In genomic region chr20:63519765-63520593, GRCh38 we compare ENCODE assay signal across 8 cellular contexts. TPM values are rescaled to one million over a fixed set of nuclear protein-coding genes. Genes with fewer than 3 reads are reported as not detected.
DNase-seq lines count a peak whose midpoint lies in the region; ATAC-seq, FAIRE-seq and TF ChIP-seq lines count a peak whose summit lies in the region.

No MANE protein-coding gene starts in this region.

- peaks cover 5 to 28% (median 11%) of the 10 kb centered on the region in 4 donors for H3K4me1 Mint-ChIP-seq in CD4-positive, alpha-beta memory T cell
- H3K4me1 Mint-ChIP-seq in MCF 10A (ENCODE audit: insufficient read depth, unreplicated experiment): no peaks in the 10 kb centered on the region

- H3K27ac Mint-ChIP-seq in CD4-positive, alpha-beta memory T cell: peak overlapping the region in 2 of 7 donors; percentile 22 to 80
- H3K27ac Mint-ChIP-seq in MCF 10A (ENCODE audit: low read depth, unreplicated experiment): no peak overlapping the region

- no peak for FAIRE-seq in keratinocyte (lab: Jason Lieb, UNC)

- peak overlapping the region; percentile 74 for H3K27ac ChIP-seq in CD4-positive, alpha-beta memory T cell (ENCODE audit: low read depth, low read length)
- peak overlapping the region; percentile 40 for H3K27ac ChIP-seq in keratinocyte (ENCODE audit: control insufficient read depth, insufficient read depth, low read length)

- H3K4me2 ChIP-seq in keratinocyte (ENCODE audit: control insufficient read depth, extremely low read depth, insufficient read depth, low read depth, low read length): peak overlapping the region; percentile 82

- H3K4me3 Mint-ChIP-seq in CD4-positive, alpha-beta memory T cell: peak overlapping the region; percentile 67 to 83 (median 82)
- peak overlapping the region; percentile 83 for H3K4me3 Mint-ChIP-seq in MCF 10A (ENCODE audit: unreplicated experiment)

- H3K36me3 Mint-ChIP-seq in CD4-positive, alpha-beta memory T cell: peaks cover 8 to 9% of the 10 kb centered on the region in 2 donors
- peaks cover 33% of the 10 kb centered on the region for H3K36me3 Mint-ChIP-seq in MCF 10A (ENCODE audit: insufficient read depth, unreplicated experiment)

- peaks cover 0 to 12% (median 0%) of the 10 kb centered on the region in 8 donors for H3K9me3 Mint-ChIP-seq in CD4-positive, alpha-beta memory T cell
- no peaks in the 10 kb centered on the region for H3K9me3 Mint-ChIP-seq in MCF 10A (ENCODE audit: unreplicated experiment)

- POLR2A ChIA-PET in CD4-positive, alpha-beta memory T cell (lab: Charles Lee; ENCODE audit: partially characterized antibody): interaction anchor here (0.9 to 6.9 kb wide), 23 partner anchors 9 to 558 kb away, joined by 3 to 84 read pairs (median 7); partner anchors contain the start of genes GMEB2, HELZ2, LIME1 and PTK6
- POLR2A ChIA-PET in MCF 10A (lab: Yijun Ruan, JAX): interaction anchor here (0.8 to 5.4 kb wide), 20 partner anchors 12 to 566 kb away, joined by 3 to 124 read pairs (median 4); partner anchors contain the start of genes ARFRP1, GMEB2, PRPF6 and PTK6

- BruUV-seq in MCF 10A (replicated peaks; lab: Mats Ljungman, UMichigan): no TSS peak

- H3K9me1 ChIP-seq in keratinocyte (ENCODE audit: control insufficient read depth, extremely low read depth, insufficient read depth, low read length): no peaks in the 10 kb centered on the region

- peaks cover 0 to 3% of the 10 kb centered on the region in 2 donors for H3K9me3 ChIP-seq in CD4-positive, alpha-beta memory T cell (ENCODE audit: control insufficient read depth in 1 of 2, low read length in 2 of 2)
- peaks cover 6% of the 10 kb centered on the region for H3K9me3 ChIP-seq in keratinocyte (ENCODE audit: control insufficient read depth, low read depth, low read length)

- H3K4me3 ChIP-seq in CD4-positive, alpha-beta memory T cell (ENCODE audit: low read length in 2 of 2): peak overlapping the region; percentile 23 to 52
- peak overlapping the region; percentile 68 to 96 (median 72) for H3K4me3 ChIP-seq in keratinocyte (ENCODE audit: control insufficient read depth in 2 of 3, extremely low read depth in 1 of 3, insufficient read depth in 2 of 3, low read depth in 1 of 3, low read length in 3 of 3)

- peaks cover 16% of the 10 kb centered on the region for H4K20me1 ChIP-seq in keratinocyte (ENCODE audit: control insufficient read depth, extremely low read depth, insufficient read depth, low read length)

- H2AFZ ChIP-seq in keratinocyte (ENCODE audit: control insufficient read depth, low read length): peak overlapping the region; percentile 83

- CTCF ChIA-PET in CD4-positive, alpha-beta memory T cell (lab: Charles Lee; ENCODE audit: partially characterized antibody): interaction anchor here (0.6 to 5.1 kb wide), 3 partner anchors 18 to 460 kb away, joined by 3 to 21 read pairs (median 3); partner anchors contain the start of gene SAMD10
- CTCF ChIA-PET in MCF 10A (lab: Yijun Ruan, JAX): interaction anchor here (0.6 to 4.1 kb wide), 4 partner anchors 17 to 338 kb away, joined by 3 to 20 read pairs (median 10); partner anchors contain the start of gene PTK6

- dilution Hi-C loops in keratinocyte (cut with MboI; ENCODE audit: extremely low pct_ligation_motif_present, low sequenced_read_pairs): no loop called here

- intact Hi-C loops in CD4-positive, alpha-beta memory T cell (cut with micrococcal nuclease): loop anchor here (1.0 kb wide), 4 partner anchors 18 to 345 kb away; partner anchors contain the start of gene TPD52L2
- intact Hi-C loops in MCF 10A (cut with micrococcal nuclease): loop anchor here (1.0 kb wide), 1 partner anchor 78 kb away; no protein-coding TSS in a partner anchor

- peak overlapping the region; percentile 86 for H3K9ac ChIP-seq in keratinocyte (ENCODE audit: control insufficient read depth, extremely low read depth, insufficient read depth, low read length)

- no peaks in the 10 kb centered on the region for H3K27me3 ChIP-seq in CD4-positive, alpha-beta memory T cell (ENCODE audit: insufficient read depth, low read length)
- H3K27me3 ChIP-seq in keratinocyte (ENCODE audit: control insufficient read depth, extremely low read depth, insufficient read depth, low read length): no peaks in the 10 kb centered on the region

- peak in 2 of 5 donors; percentile 64 to 76 for DNase-seq in CD4-positive, alpha-beta memory T cell
- DNase-seq in T-helper 2 cell (peak; percentile 39 to 67 (median 54)), MCF 10A (ENCODE audit: unreplicated experiment) (peak; percentile 30), keratinocyte (ENCODE audit: low read depth, low spot score) (no peak), NCI-H2029 treated with DMSO at 0.1 percent for 48 hours (lab: John Stamatoyannopoulos, UW) (no peak)
- DNase-seq in stimulated activated CD4-positive, alpha-beta T cell treated with anti-CD3 and anti-CD28 coated beads, Interleukin-1b, Interleukin-23, amount 100 ng/mL, for 48 hours: peak; percentile 51

- ATAC-seq in GM19438 (IDR thresholded peaks at IDR 0.05; ENCODE audit: low read depth, unreplicated experiment) (peak; percentile 37), HG03521 (IDR thresholded peaks at IDR 0.05; ENCODE audit: unreplicated experiment) (peak; percentile 25)

- no peaks in the 10 kb centered on the region for H3K27me3 Mint-ChIP-seq in CD4-positive, alpha-beta memory T cell
- H3K27me3 Mint-ChIP-seq in MCF 10A (ENCODE audit: insufficient read depth, unreplicated experiment): no peaks in the 10 kb centered on the region

- H3K36me3 ChIP-seq in CD4-positive, alpha-beta memory T cell (ENCODE audit: insufficient read depth, low read length): peaks cover 13% of the 10 kb centered on the region
- peaks cover 11 to 19% of the 10 kb centered on the region in 2 experiments for H3K36me3 ChIP-seq in keratinocyte (ENCODE audit: control insufficient read depth in 2 of 2, extremely low read depth in 1 of 2, insufficient read depth in 2 of 2, low read length in 2 of 2)

- H3K4me1 ChIP-seq in CD4-positive, alpha-beta memory T cell (ENCODE audit: insufficient read depth, low read length): peaks cover 23% of the 10 kb centered on the region
- peaks cover 10% of the 10 kb centered on the region for H3K4me1 ChIP-seq in keratinocyte (ENCODE audit: control insufficient read depth, extremely low read depth, insufficient read depth, low read length)

- H3K79me2 ChIP-seq in keratinocyte (ENCODE audit: control insufficient read depth, insufficient read depth, low read length): peaks cover 20% of the 10 kb centered on the region

- peak; percentile 19 for TF ChIP-seq CTCF in MCF 10A (IDR thresholded peaks at IDR 0.05; ENCODE audit: unreplicated experiment)
- TF ChIP-seq CTCF in keratinocyte (optimal IDR thresholded peaks at IDR 0.05 in 1 of 3, IDR thresholded peaks at IDR 0.05 in 1 of 3, conservative IDR thresholded peaks at IDR 0.05 in 1 of 3; ENCODE audit: extremely low read depth in 1 of 3, insufficient read depth in 2 of 3, low read length in 3 of 3): peak in 2 of 3 experiments; percentile 29 to 33

RNA-seq across cellular contexts. Expression of gene PPDPF, which starts 0.6 kb away (rescaled TPM):
- 100 to 1,000 TPM; 208 to 229 TPM for total RNA-seq in CD4-positive, alpha-beta memory T cell
- polyA plus RNA-seq in CD4-positive, alpha-beta memory T cell: 100 to 1,000 TPM in 1 of 2 donors, 10 to 100 TPM in 1; 29.4 to 152 TPM
- total RNA-seq in MCF 10A (2022): 315 and 355 TPM in 2 replicates
- 8.8 to 68.4 TPM (median 16.4 TPM) in 3 replicates for polyA plus RNA-seq in keratinocyte
- polyA plus RNA-seq in keratinocyte (2011; ENCODE audit: low read depth): 71.8 TPM
- 29.1 and 150 TPM in 2 replicates for polyA plus RNA-seq in keratinocyte (2011; cell fraction: cytosol; rRNA removed)
- 14.0 and 23.8 TPM in 2 replicates for polyA plus RNA-seq in keratinocyte (2011; cell fraction: nucleus; rRNA removed)
- 239 and 414 TPM in 2 replicates for polyA plus RNA-seq in keratinocyte (2012; ENCODE audit: low replicate concordance)
- polyA minus RNA-seq in keratinocyte: 5.2 to 107 TPM (median 12.5 TPM) in 3 replicates
- 879 TPM for polyA minus RNA-seq in keratinocyte (2011; cell fraction: cytosol; rRNA and poly(A)+ RNA removed)
- polyA minus RNA-seq in keratinocyte (2011; cell fraction: nucleus; rRNA and poly(A)+ RNA removed): 20.5 and 25.3 TPM in 2 replicates

RNA-seq across cellular contexts. Expression of gene PTK6, which starts 17.2 kb away (rescaled TPM):
- not detected for total RNA-seq in CD4-positive, alpha-beta memory T cell
- polyA plus RNA-seq in CD4-positive, alpha-beta memory T cell: under 1 TPM; 0.31 to 0.59 TPM
- 3.8 and 4.4 TPM in 2 replicates for total RNA-seq in MCF 10A (2022)
- polyA plus RNA-seq in keratinocyte: 28.5 to 38.9 TPM (median 37.0 TPM) in 3 replicates
- polyA plus RNA-seq in keratinocyte (2011; ENCODE audit: low read depth): 10.8 TPM
- polyA plus RNA-seq in keratinocyte (2011; cell fraction: cytosol; rRNA removed): 29.9 and 50.4 TPM in 2 replicates
- 63.1 and 87.1 TPM in 2 replicates for polyA plus RNA-seq in keratinocyte (2011; cell fraction: nucleus; rRNA removed)
- polyA plus RNA-seq in keratinocyte (2012; ENCODE audit: low replicate concordance): 32.1 and 36.7 TPM in 2 replicates
- polyA minus RNA-seq in keratinocyte: 18.9 to 27.3 TPM (median 23.5 TPM) in 3 replicates
- polyA minus RNA-seq in keratinocyte (2011; cell fraction: cytosol; rRNA and poly(A)+ RNA removed): 51.6 TPM
- polyA minus RNA-seq in keratinocyte (2011; cell fraction: nucleus; rRNA and poly(A)+ RNA removed): 26.2 and 30.3 TPM in 2 replicates

RNA-seq across cellular contexts. Expression of gene EEF1A2, which starts 21.1 kb away (rescaled TPM):
- total RNA-seq in CD4-positive, alpha-beta memory T cell: under 1 TPM; 0.36 to 0.81 TPM
- polyA plus RNA-seq in CD4-positive, alpha-beta memory T cell: not detected
- 3.3 and 9.9 TPM in 2 replicates for total RNA-seq in MCF 10A (2022)
- 0.12 to 0.77 TPM (median 0.31 TPM) in 3 replicates for polyA plus RNA-seq in keratinocyte
- polyA plus RNA-seq in keratinocyte (2011; ENCODE audit: low read depth): 23.8 TPM
- 1.7 and 1.9 TPM in 2 replicates for polyA plus RNA-seq in keratinocyte (2011; cell fraction: cytosol; rRNA removed)
- polyA plus RNA-seq in keratinocyte (2011; cell fraction: nucleus; rRNA removed): 2.0 and 2.6 TPM in 2 replicates
- 0.99 and 20.9 TPM in 2 replicates for polyA plus RNA-seq in keratinocyte (2012; ENCODE audit: low replicate concordance)
- 0.33 to 0.82 TPM in 2 of 3 replicates, not detected in the other for polyA minus RNA-seq in keratinocyte
- polyA minus RNA-seq in keratinocyte (2011; cell fraction: cytosol; rRNA and poly(A)+ RNA removed): 3.6 TPM
- 1.6 and 2.1 TPM in 2 replicates for polyA minus RNA-seq in keratinocyte (2011; cell fraction: nucleus; rRNA and poly(A)+ RNA removed)

RNA-seq across cellular contexts. Expression of gene SRMS, which starts 27.6 kb away (rescaled TPM):
- total RNA-seq in CD4-positive, alpha-beta memory T cell: not detected
- polyA plus RNA-seq in CD4-positive, alpha-beta memory T cell: not detected
- 0.81 and 1.4 TPM in 2 replicates for total RNA-seq in MCF 10A (2022)
- 0.10 to 0.32 TPM (median 0.14 TPM) in 3 replicates for polyA plus RNA-seq in keratinocyte
- not detected for polyA plus RNA-seq in keratinocyte (2011; ENCODE audit: low read depth)
- polyA plus RNA-seq in keratinocyte (2011; cell fraction: cytosol; rRNA removed): 0.05 and 0.30 TPM in 2 replicates
- 0.52 and 0.97 TPM in 2 replicates for polyA plus RNA-seq in keratinocyte (2011; cell fraction: nucleus; rRNA removed)
- 0.28 TPM in 1 of 2 replicates, not detected in the other for polyA plus RNA-seq in keratinocyte (2012; ENCODE audit: low replicate concordance)
- 0.13 to 1.3 TPM in 2 of 3 replicates, not detected in the other for polyA minus RNA-seq in keratinocyte
- not detected for polyA minus RNA-seq in keratinocyte (2011; cell fraction: cytosol; rRNA and poly(A)+ RNA removed)
- 0.53 and 0.54 TPM in 2 replicates for polyA minus RNA-seq in keratinocyte (2011; cell fraction: nucleus; rRNA and poly(A)+ RNA removed)

RNA-seq across cellular contexts. Expression of gene FNDC11, which starts 34.0 kb away (rescaled TPM):
- 1 to 10 TPM in 1 of 2 experiments, under 1 TPM in 1; 0.38 to 1.2 TPM for total RNA-seq in CD4-positive, alpha-beta memory T cell
- polyA plus RNA-seq in CD4-positive, alpha-beta memory T cell: 1 to 10 TPM in 1 of 2 donors, under 1 TPM in 1; 0.41 to 1.5 TPM
- 2.4 and 3.9 TPM in 2 replicates for total RNA-seq in MCF 10A (2022)
- 0.48 to 0.84 TPM (median 0.55 TPM) in 3 replicates for polyA plus RNA-seq in keratinocyte
- polyA plus RNA-seq in keratinocyte (2011; ENCODE audit: low read depth): not detected
- polyA plus RNA-seq in keratinocyte (2011; cell fraction: cytosol; rRNA removed): 0.43 and 0.79 TPM in 2 replicates
- 1.3 and 3.7 TPM in 2 replicates for polyA plus RNA-seq in keratinocyte (2011; cell fraction: nucleus; rRNA removed)
- polyA plus RNA-seq in keratinocyte (2012; ENCODE audit: low replicate concordance): 0.55 and 0.81 TPM in 2 replicates
- 0.22 to 0.39 TPM (median 0.30 TPM) in 3 replicates for polyA minus RNA-seq in keratinocyte
- polyA minus RNA-seq in keratinocyte (2011; cell fraction: cytosol; rRNA and poly(A)+ RNA removed): not detected
- 0.47 and 0.84 TPM in 2 replicates for polyA minus RNA-seq in keratinocyte (2011; cell fraction: nucleus; rRNA and poly(A)+ RNA removed)

Comparison
In these comparisons a context has a peak if more than half of its experiments do, and no peak if none do; other contexts are left out.
1. DNase-seq: peak in T-helper 2 cell (5 of 5), MCF 10A (single experiment) and stimulated activated CD4-positive, alpha-beta T cell treated with anti-CD3 and anti-CD28 coated beads, Interleukin-1b, Interleukin-23, amount 100 ng/mL, for 48 hours (single experiment); none in keratinocyte (single experiment) and NCI-H2029 treated with DMSO at 0.1 percent for 48 hours (single experiment).